In the genomic region with DNA sequence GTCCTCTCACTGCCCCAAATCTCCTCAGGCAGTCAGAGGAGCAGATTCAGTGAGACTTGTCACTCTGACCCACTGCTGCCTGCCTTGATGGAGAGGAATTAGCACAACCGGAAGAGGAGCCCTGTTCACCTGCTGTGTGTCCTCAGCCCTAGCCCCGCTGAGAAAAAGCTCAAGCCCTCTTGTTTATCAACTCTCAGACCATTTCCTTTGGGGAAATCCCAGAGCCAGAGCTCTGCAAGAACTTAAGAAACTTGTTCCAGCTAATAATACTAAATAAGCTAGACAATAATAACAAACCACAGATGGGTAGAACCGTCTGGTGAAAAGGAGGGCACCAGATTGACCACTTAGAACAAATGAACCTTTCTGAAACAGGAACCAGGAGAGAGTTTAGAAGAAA, we compare ENCODE assay signal across 13 cellular contexts. TPM values are rescaled to one million over a fixed set of nuclear protein-coding genes. Genes with fewer than 3 reads are reported as not detected.
DNase-seq lines count a peak whose midpoint lies in the region; ATAC-seq, FAIRE-seq and TF ChIP-seq lines count a peak whose summit lies in the region.
"Had no signal": no experiment of that assay in that cellular context is flagged by ENCODE, and none has a peak within 500 bp of the region (broad histone marks: within the 10 kb centered on the region; RNA-seq: fewer than 3 reads in every experiment).

No MANE protein-coding gene starts in this region.

- no peak overlapping the region for H3K27ac ChIP-seq in CD4-positive, alpha-beta memory T cell (ENCODE audit: low read depth, low read length)
- H3K27ac ChIP-seq: BLaER1 treated with 17β-estradiol and CSF1 and Interleukin-3, amounts not matched to agents 10 nM and 100 nM; KMS-11 had no signal

- intact Hi-C loops in CD4-positive, alpha-beta memory T cell (cut with micrococcal nuclease): no loop called here

- peak overlapping the region in 1 of 7 donors; percentile 3 for H3K27ac Mint-ChIP-seq in CD4-positive, alpha-beta memory T cell

- no peaks in the 10 kb centered on the region for H3K27me3 Mint-ChIP-seq in CD4-positive, alpha-beta memory T cell

- CTCF ChIA-PET in CD4-positive, alpha-beta memory T cell (lab: Charles Lee; ENCODE audit: partially characterized antibody): interaction anchor here (1.4 to 1.7 kb wide), 2 partner anchors 13 to 159 kb away, joined by 3 to 4 read pairs; no protein-coding TSS in a partner anchor

- peaks cover 8 to 30% (median 18%) of the 10 kb centered on the region in 4 donors for H3K4me1 Mint-ChIP-seq in CD4-positive, alpha-beta memory T cell

- POLR2A ChIA-PET in CD4-positive, alpha-beta memory T cell (lab: Charles Lee; ENCODE audit: partially characterized antibody): interaction anchor here (0.6 to 0.9 kb wide), 2 partner anchors 14 to 15 kb away, joined by 3 to 4 read pairs; no protein-coding TSS in a partner anchor

- H3K9me3 Mint-ChIP-seq in CD4-positive, alpha-beta memory T cell: peaks cover 1 to 14% (median 3%) of the 10 kb centered on the region in 8 donors

- peak; percentile 67 for ATAC-seq in GM21360 (IDR thresholded peaks at IDR 0.05; ENCODE audit: unreplicated experiment)
- peak; percentile 55 for ATAC-seq in HG03139 (IDR thresholded peaks at IDR 0.05; ENCODE audit: unreplicated experiment)

- peaks cover 8% of the 10 kb centered on the region for H3K4me1 ChIP-seq in CD4-positive, alpha-beta memory T cell (ENCODE audit: insufficient read depth, low read length)

- no peak for DNase-seq in GM12892 (ENCODE audit: insufficient read length)
- peak; percentile 23 for DNase-seq in cerebellar cortex (ENCODE audit: low spot score)
- no peak for DNase-seq in CD4-positive, alpha-beta memory T cell
- DNase-seq in AG20443 (ENCODE audit: low spot score): no peak
- no peak for DNase-seq in DMS153 treated with DMSO at 0.1 percent for 48 hours (lab: John Stamatoyannopoulos, UW; ENCODE audit: unreplicated experiment)
- no peak for DNase-seq in NCI-H1048 (lab: John Stamatoyannopoulos, UW)
- DNase-seq: activated naive CD4-positive, alpha-beta T cell treated with anti-CD3 and anti-CD28 coated beads, Interleukin-2, amount 50 U/mL, for 16 hours; islet precursor cell; posterior cingulate gyrus had no signal

- no peaks in the 10 kb centered on the region for H3K36me3 ChIP-seq in CD4-positive, alpha-beta memory T cell (ENCODE audit: insufficient read depth, low read length)
- H3K36me3 ChIP-seq: BLaER1 treated with 17β-estradiol and CSF1 and Interleukin-3, amounts not matched to agents 10 nM and 100 nM had no signal

- H3K4me3 Mint-ChIP-seq in CD4-positive, alpha-beta memory T cell: no peak overlapping the region

- no peaks in the 10 kb centered on the region for H3K36me3 Mint-ChIP-seq in CD4-positive, alpha-beta memory T cell

- peak; percentile 38 for FAIRE-seq in GM12892 (lab: Jason Lieb, UNC)

- H3K4me3 ChIP-seq in CD4-positive, alpha-beta memory T cell (ENCODE audit: low read length in 2 of 2): no peak overlapping the region
- H3K4me3 ChIP-seq: BLaER1 treated with 17β-estradiol and CSF1 and Interleukin-3, amounts not matched to agents 10 nM and 100 nM had no signal

- H3K9me3 ChIP-seq in CD4-positive, alpha-beta memory T cell (ENCODE audit: control insufficient read depth in 1 of 2, low read length in 2 of 2): no peaks in the 10 kb centered on the region

- no peaks in the 10 kb centered on the region for H3K27me3 ChIP-seq in CD4-positive, alpha-beta memory T cell (ENCODE audit: insufficient read depth, low read length)
- H3K27me3 ChIP-seq: BLaER1 treated with 17β-estradiol and CSF1 and Interleukin-3, amounts not matched to agents 10 nM and 100 nM had no signal

- no peak for TF ChIP-seq POLR2A in GM12892 (IDR thresholded peaks at IDR 0.05; ENCODE audit: low read depth, low read length)

RNA-seq across cellular contexts. Expression of a gene that starts 37.7 kb away (rescaled TPM):
- 39.2 TPM for polyA plus RNA-seq in GM12892 (2012; ENCODE audit: missing spikeins)
- 100 to 1,000 TPM; 420 to 435 TPM for total RNA-seq in CD4-positive, alpha-beta memory T cell
- 100 to 1,000 TPM; 634 to 758 TPM for polyA plus RNA-seq in CD4-positive, alpha-beta memory T cell
